8 cellular contexts compared by ENCODE assay signal in the genomic region with DNA sequence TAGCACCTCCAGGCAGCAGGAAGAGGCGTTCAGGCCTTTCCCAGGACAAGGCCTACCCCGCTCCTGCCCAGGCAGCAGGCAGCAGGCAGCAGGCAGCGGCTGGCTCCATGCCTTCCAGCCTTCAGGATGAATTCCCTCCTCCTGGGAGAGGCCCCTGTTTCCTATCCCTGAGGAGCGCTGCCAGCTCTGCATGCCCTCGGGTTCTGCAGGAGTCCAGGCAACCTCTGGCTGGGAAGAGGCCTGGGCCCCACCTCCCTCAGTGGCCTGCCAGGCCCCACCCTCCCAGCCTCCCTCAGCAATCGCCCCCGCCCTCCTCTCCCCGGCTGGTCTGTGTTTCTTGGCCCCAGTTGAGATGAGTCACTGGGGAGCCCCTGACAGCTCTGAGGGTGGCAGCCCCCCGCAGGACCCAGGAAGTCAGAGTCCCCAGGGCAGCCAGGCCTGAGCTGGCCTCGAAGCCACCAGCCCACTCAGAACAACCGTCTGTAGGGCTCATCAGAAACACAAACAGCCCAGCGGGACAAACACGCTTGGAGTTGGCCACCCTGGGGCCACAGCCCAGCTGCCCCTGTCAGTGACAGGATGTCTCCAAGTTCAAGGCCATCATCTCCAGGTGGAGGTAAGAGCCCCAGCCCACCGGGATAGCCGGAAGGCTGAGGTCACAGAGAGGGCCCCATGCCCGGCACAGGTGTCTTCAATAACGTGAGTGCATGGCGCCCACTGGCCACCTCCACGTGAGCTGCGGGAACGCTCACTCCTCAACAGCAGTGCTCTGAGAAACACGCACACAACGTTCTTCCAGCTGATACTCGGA.
DNase-seq lines count a peak whose midpoint lies in the region; ATAC-seq, FAIRE-seq and TF ChIP-seq lines count a peak whose summit lies in the region.

No MANE protein-coding gene starts in this region.

- H3K27me3 Mint-ChIP-seq in nephron (ENCODE audit: low read depth), result peaks cover 7% of the 10 kb centered on the region

- peak overlapping the region; percentile 64 to 87 (median 69) for H3K27ac Mint-ChIP-seq in nephron

- H3K4me3 Mint-ChIP-seq in nephron, result peak overlapping the region in 1 of 3 experiments; percentile 39

- DNase-seq in COLO829 (ENCODE audit: low spot score) (peak; percentile 27), NAMALWA (ENCODE audit: low spot score) (peak; percentile 28), epidermal melanocyte (ENCODE audit: insufficient read length, low spot score) (peak; percentile 85), D721Med (ENCODE audit: insufficient read length, low spot score) (no peak)

- ATAC-seq in HG03520 (IDR thresholded peaks at IDR 0.05; ENCODE audit: unreplicated experiment) (no peak), GM18502 (IDR thresholded peaks at IDR 0.05; ENCODE audit: poor library complexity, unreplicated experiment) (no peak), GM21619 (IDR thresholded peaks at IDR 0.05; ENCODE audit: unreplicated experiment) (no peak)

- peaks cover 59% of the 10 kb centered on the region for H3K4me1 Mint-ChIP-seq in nephron

- TF ChIP-seq CTCF in nephron (IDR thresholded peaks at IDR 0.05; ENCODE audit: unreplicated experiment in 3 of 3), result no peak
- no peak for TF ChIP-seq CTCF in D721Med (IDR thresholded peaks at IDR 0.05; ENCODE audit: insufficient read depth, missing control alignments)

- no peaks in the 10 kb centered on the region for H3K36me3 Mint-ChIP-seq in nephron (ENCODE audit: low read depth)

- FAIRE-seq in D721Med (lab: Jason Lieb, UNC), result no peak

- H3K9me3 Mint-ChIP-seq in nephron, result no peaks in the 10 kb centered on the region
